ENCODE assay signal across 2 cellular contexts in the genomic region with DNA sequence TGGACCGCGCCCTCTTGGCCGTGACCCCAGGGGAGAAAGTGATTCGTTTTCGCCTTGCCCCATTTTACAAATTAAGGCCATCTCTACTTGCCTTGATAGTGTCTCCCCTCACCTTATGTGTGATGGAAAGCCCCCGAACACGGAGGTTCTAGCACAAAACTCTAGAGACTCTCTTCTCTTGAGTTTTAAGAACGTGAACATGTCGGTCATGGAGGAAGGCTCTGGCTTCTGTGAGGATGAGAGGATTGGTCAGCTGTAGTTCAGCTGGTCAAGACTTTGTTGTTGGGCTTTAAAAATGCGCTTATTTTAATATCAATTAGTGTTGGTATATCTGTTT.
TF ChIP-seq lines count a peak whose summit lies in the region.

No MANE protein-coding gene starts in this region.

TF ChIP-seq in K562, 482 proteins besides CTCF, POLR2A, EP300 and RAD21 (continued from another document and continues in another):
- TF ChIP-seq ARID1B (IDR thresholded peaks at IDR 0.05): no peak
- no peak for TF ChIP-seq DDX20 (tag; IDR thresholded peaks at IDR 0.05; ENCODE audit: low read depth)
- TF ChIP-seq HSF4 (CRISPR knock-in tag; IDR thresholded peaks at IDR 0.05; ENCODE audit: borderline replicate concordance): no peak
- TF ChIP-seq, protein P1, sequence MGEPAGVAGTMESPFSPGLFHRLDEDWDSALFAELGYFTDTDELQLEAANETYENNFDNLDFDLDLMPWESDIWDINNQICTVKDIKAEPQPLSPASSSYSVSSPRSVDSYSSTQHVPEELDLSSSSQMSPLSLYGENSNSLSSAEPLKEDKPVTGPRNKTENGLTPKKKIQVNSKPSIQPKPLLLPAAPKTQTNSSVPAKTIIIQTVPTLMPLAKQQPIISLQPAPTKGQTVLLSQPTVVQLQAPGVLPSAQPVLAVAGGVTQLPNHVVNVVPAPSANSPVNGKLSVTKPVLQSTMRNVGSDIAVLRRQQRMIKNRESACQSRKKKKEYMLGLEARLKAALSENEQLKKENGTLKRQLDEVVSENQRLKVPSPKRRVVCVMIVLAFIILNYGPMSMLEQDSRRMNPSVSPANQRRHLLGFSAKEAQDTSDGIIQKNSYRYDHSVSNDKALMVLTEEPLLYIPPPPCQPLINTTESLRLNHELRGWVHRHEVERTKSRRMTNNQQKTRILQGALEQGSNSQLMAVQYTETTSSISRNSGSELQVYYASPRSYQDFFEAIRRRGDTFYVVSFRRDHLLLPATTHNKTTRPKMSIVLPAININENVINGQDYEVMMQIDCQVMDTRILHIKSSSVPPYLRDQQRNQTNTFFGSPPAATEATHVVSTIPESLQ (CRISPR knock-in tag; IDR thresholded peaks at IDR 0.05): no peak
- TF ChIP-seq ZNF197 (CRISPR knock-in tag; IDR thresholded peaks at IDR 0.05; ENCODE audit: low read depth): 0 out of 2 replicates have a peak, but pooled peaks have one; percentile 5
- TF ChIP-seq, protein P2, sequence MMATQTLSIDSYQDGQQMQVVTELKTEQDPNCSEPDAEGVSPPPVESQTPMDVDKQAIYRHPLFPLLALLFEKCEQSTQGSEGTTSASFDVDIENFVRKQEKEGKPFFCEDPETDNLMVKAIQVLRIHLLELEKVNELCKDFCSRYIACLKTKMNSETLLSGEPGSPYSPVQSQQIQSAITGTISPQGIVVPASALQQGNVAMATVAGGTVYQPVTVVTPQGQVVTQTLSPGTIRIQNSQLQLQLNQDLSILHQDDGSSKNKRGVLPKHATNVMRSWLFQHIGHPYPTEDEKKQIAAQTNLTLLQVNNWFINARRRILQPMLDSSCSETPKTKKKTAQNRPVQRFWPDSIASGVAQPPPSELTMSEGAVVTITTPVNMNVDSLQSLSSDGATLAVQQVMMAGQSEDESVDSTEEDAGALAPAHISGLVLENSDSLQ (IDR thresholded peaks at IDR 0.05): no peak
- TF ChIP-seq, protein P3, sequence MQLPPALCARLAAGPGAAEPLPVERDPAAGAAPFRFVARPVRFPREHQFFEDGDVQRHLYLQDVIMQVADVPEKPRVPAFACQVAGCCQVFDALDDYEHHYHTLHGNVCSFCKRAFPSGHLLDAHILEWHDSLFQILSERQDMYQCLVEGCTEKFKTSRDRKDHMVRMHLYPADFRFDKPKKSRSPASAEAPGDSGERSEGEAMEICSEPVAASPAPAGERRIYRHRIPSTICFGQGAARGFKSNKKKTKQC (CRISPR knock-in tag; IDR thresholded peaks at IDR 0.05): no peak

TF ChIP-seq in HepG2, 621 proteins besides CTCF, POLR2A, EP300 and RAD21 (continued from another document and continues in another):
- TF ChIP-seq, protein P4, sequence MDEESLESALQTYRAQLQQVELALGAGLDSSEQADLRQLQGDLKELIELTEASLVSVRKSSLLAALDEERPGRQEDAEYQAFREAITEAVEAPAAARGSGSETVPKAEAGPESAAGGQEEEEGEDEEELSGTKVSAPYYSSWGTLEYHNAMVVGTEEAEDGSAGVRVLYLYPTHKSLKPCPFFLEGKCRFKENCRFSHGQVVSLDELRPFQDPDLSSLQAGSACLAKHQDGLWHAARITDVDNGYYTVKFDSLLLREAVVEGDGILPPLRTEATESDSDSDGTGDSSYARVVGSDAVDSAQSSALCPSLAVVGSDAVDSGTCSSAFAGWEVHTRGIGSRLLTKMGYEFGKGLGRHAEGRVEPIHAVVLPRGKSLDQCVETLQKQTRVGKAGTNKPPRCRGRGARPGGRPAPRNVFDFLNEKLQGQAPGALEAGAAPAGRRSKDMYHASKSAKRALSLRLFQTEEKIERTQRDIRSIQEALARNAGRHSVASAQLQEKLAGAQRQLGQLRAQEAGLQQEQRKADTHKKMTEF (CRISPR knock-in tag; IDR thresholded peaks at IDR 0.05): no peak
- TF ChIP-seq, protein P5, sequence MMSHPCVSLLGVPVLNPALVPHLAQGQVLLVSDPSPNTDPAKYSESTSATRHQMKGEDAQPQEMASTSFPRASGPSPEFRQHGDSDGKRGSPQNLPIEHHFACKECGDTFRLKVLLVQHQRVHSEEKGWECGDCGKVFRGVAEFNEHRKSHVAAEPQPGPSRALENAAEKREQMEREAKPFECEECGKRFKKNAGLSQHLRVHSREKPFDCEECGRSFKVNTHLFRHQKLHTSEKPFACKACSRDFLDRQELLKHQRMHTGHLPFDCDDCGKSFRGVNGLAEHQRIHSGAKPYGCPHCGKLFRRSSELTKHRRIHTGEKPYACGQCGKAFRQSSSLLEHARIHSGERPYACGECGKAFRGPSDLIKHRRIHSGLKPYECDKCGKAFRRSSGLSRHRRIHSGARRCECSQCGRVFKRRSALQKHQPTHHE (CRISPR knock-in tag; IDR thresholded peaks at IDR 0.05; ENCODE audit: borderline replicate concordance): 0 out of 2 replicates have a peak, but pooled peaks have one; percentile 6
- no peak for TF ChIP-seq ZNF335 (CRISPR knock-in tag; IDR thresholded peaks at IDR 0.05)
- TF ChIP-seq ZNF282 (IDR thresholded peaks at IDR 0.05; ENCODE audit: partially characterized antibody): no peak
- no peak for TF ChIP-seq STAT5B (CRISPR knock-in tag; IDR thresholded peaks at IDR 0.05)
- no peak for TF ChIP-seq ZNF235 (CRISPR knock-in tag; IDR thresholded peaks at IDR 0.05; ENCODE audit: borderline replicate concordance)
- no peak for TF ChIP-seq CEBPG (CRISPR knock-in tag; IDR thresholded peaks at IDR 0.05)
- no peak for TF ChIP-seq THAP11 (CRISPR knock-in tag; IDR thresholded peaks at IDR 0.05)
- no peak for TF ChIP-seq ELF3 (CRISPR knock-in tag; IDR thresholded peaks at IDR 0.05)
- TF ChIP-seq, protein P6, sequence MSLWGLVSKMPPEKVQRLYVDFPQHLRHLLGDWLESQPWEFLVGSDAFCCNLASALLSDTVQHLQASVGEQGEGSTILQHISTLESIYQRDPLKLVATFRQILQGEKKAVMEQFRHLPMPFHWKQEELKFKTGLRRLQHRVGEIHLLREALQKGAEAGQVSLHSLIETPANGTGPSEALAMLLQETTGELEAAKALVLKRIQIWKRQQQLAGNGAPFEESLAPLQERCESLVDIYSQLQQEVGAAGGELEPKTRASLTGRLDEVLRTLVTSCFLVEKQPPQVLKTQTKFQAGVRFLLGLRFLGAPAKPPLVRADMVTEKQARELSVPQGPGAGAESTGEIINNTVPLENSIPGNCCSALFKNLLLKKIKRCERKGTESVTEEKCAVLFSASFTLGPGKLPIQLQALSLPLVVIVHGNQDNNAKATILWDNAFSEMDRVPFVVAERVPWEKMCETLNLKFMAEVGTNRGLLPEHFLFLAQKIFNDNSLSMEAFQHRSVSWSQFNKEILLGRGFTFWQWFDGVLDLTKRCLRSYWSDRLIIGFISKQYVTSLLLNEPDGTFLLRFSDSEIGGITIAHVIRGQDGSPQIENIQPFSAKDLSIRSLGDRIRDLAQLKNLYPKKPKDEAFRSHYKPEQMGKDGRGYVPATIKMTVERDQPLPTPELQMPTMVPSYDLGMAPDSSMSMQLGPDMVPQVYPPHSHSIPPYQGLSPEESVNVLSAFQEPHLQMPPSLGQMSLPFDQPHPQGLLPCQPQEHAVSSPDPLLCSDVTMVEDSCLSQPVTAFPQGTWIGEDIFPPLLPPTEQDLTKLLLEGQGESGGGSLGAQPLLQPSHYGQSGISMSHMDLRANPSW (CRISPR knock-in tag; IDR thresholded peaks at IDR 0.05; ENCODE audit: borderline replicate concordance): no peak
- no peak for TF ChIP-seq FIP1L1 (IDR thresholded peaks at IDR 0.05; ENCODE audit: borderline replicate concordance, insufficient read depth, low read depth, low read length)
- TF ChIP-seq ETV5 (CRISPR knock-in tag; IDR thresholded peaks at IDR 0.05; ENCODE audit: borderline replicate concordance): no peak
- no peak for TF ChIP-seq SIX4 (CRISPR knock-in tag; IDR thresholded peaks at IDR 0.05)
- no peak for TF ChIP-seq NR1H2 (CRISPR knock-in tag; IDR thresholded peaks at IDR 0.05; ENCODE audit: borderline replicate concordance, low read depth)
- TF ChIP-seq, protein P7, sequence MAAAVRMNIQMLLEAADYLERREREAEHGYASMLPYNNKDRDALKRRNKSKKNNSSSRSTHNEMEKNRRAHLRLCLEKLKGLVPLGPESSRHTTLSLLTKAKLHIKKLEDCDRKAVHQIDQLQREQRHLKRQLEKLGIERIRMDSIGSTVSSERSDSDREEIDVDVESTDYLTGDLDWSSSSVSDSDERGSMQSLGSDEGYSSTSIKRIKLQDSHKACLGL (CRISPR knock-in tag; IDR thresholded peaks at IDR 0.05): 0 out of 2 replicates have a peak, but pooled peaks have one; percentile 1
- no peak for TF ChIP-seq ZNF652 (CRISPR knock-in tag; IDR thresholded peaks at IDR 0.05; ENCODE audit: borderline replicate concordance, low read depth)
- no peak for TF ChIP-seq ADNP (CRISPR knock-in tag; IDR thresholded peaks at IDR 0.05)
- TF ChIP-seq, protein P8, sequence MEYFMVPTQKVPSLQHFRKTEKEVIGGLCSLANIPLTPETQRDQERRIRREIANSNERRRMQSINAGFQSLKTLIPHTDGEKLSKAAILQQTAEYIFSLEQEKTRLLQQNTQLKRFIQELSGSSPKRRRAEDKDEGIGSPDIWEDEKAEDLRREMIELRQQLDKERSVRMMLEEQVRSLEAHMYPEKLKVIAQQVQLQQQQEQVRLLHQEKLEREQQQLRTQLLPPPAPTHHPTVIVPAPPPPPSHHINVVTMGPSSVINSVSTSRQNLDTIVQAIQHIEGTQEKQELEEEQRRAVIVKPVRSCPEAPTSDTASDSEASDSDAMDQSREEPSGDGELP (IDR thresholded peaks at IDR 0.05; ENCODE audit: borderline replicate concordance, low read depth): peak; percentile 32; the same call in 1 of the 2 replicates
- TF ChIP-seq, protein P9, sequence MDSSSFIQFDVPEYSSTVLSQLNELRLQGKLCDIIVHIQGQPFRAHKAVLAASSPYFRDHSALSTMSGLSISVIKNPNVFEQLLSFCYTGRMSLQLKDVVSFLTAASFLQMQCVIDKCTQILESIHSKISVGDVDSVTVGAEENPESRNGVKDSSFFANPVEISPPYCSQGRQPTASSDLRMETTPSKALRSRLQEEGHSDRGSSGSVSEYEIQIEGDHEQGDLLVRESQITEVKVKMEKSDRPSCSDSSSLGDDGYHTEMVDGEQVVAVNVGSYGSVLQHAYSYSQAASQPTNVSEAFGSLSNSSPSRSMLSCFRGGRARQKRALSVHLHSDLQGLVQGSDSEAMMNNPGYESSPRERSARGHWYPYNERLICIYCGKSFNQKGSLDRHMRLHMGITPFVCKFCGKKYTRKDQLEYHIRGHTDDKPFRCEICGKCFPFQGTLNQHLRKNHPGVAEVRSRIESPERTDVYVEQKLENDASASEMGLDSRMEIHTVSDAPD (CRISPR knock-in tag; IDR thresholded peaks at IDR 0.05): no peak
- TF ChIP-seq ZNF615 (CRISPR knock-in tag; IDR thresholded peaks at IDR 0.05; ENCODE audit: borderline replicate concordance): peak; percentile 2; the same call in 1 of the 2 replicates
- TF ChIP-seq ASH2L (IDR thresholded peaks at IDR 0.05; ENCODE audit: insufficient read length, low read depth, low read length): peak; percentile 72
- TF ChIP-seq ZNF317 (CRISPR knock-in tag; IDR thresholded peaks at IDR 0.05): no peak
- TF ChIP-seq ARNT (IDR thresholded peaks at IDR 0.05): no peak
- TF ChIP-seq BRCA1 (CRISPR knock-in tag; IDR thresholded peaks at IDR 0.05): no peak
- no peak for TF ChIP-seq SNAPC2 (CRISPR knock-in tag; IDR thresholded peaks at IDR 0.05)
- TF ChIP-seq ZNF253 (CRISPR knock-in tag; IDR thresholded peaks at IDR 0.05; ENCODE audit: borderline replicate concordance): 0 out of 2 replicates have a peak, but pooled peaks have one; percentile 10
- no peak for TF ChIP-seq ONECUT2 (CRISPR knock-in tag; IDR thresholded peaks at IDR 0.05)
- TF ChIP-seq, protein P10, sequence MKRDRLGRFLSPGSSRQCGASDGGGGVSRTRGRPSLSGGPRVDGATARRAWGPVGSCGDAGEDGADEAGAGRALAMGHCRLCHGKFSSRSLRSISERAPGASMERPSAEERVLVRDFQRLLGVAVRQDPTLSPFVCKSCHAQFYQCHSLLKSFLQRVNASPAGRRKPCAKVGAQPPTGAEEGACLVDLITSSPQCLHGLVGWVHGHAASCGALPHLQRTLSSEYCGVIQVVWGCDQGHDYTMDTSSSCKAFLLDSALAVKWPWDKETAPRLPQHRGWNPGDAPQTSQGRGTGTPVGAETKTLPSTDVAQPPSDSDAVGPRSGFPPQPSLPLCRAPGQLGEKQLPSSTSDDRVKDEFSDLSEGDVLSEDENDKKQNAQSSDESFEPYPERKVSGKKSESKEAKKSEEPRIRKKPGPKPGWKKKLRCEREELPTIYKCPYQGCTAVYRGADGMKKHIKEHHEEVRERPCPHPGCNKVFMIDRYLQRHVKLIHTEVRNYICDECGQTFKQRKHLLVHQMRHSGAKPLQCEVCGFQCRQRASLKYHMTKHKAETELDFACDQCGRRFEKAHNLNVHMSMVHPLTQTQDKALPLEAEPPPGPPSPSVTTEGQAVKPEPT (CRISPR knock-in tag; IDR thresholded peaks at IDR 0.05; ENCODE audit: low read depth): no peak
- TF ChIP-seq ZNF616 (CRISPR knock-in tag; IDR thresholded peaks at IDR 0.05; ENCODE audit: low read depth): no peak
- no peak for TF ChIP-seq TCF12 (IDR thresholded peaks at IDR 0.05)
- 0 out of 2 replicates have a peak, but pooled peaks have one; percentile 13 for TF ChIP-seq TCF12 (CRISPR knock-in tag; IDR thresholded peaks at IDR 0.05)
- TF ChIP-seq, protein P11, sequence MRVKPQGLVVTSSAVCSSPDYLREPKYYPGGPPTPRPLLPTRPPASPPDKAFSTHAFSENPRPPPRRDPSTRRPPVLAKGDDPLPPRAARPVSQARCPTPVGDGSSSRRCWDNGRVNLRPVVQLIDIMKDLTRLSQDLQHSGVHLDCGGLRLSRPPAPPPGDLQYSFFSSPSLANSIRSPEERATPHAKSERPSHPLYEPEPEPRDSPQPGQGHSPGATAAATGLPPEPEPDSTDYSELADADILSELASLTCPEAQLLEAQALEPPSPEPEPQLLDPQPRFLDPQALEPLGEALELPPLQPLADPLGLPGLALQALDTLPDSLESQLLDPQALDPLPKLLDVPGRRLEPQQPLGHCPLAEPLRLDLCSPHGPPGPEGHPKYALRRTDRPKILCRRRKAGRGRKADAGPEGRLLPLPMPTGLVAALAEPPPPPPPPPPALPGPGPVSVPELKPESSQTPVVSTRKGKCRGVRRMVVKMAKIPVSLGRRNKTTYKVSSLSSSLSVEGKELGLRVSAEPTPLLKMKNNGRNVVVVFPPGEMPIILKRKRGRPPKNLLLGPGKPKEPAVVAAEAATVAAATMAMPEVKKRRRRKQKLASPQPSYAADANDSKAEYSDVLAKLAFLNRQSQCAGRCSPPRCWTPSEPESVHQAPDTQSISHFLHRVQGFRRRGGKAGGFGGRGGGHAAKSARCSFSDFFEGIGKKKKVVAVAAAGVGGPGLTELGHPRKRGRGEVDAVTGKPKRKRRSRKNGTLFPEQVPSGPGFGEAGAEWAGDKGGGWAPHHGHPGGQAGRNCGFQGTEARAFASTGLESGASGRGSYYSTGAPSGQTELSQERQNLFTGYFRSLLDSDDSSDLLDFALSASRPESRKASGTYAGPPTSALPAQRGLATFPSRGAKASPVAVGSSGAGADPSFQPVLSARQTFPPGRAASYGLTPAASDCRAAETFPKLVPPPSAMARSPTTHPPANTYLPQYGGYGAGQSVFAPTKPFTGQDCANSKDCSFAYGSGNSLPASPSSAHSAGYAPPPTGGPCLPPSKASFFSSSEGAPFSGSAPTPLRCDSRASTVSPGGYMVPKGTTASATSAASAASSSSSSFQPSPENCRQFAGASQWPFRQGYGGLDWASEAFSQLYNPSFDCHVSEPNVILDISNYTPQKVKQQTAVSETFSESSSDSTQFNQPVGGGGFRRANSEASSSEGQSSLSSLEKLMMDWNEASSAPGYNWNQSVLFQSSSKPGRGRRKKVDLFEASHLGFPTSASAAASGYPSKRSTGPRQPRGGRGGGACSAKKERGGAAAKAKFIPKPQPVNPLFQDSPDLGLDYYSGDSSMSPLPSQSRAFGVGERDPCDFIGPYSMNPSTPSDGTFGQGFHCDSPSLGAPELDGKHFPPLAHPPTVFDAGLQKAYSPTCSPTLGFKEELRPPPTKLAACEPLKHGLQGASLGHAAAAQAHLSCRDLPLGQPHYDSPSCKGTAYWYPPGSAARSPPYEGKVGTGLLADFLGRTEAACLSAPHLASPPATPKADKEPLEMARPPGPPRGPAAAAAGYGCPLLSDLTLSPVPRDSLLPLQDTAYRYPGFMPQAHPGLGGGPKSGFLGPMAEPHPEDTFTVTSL (CRISPR knock-in tag; IDR thresholded peaks at IDR 0.05; ENCODE audit: borderline replicate concordance): peak; percentile 11; the same call in 1 of the 2 replicates
